Comparison of ENCODE assay signal across 22 cellular contexts in genomic region chr11:117441146-117441975, GRCh38.
"Had no signal": no experiment of that assay in that cellular context is flagged by ENCODE, and none has a peak within 500 bp of the region (broad histone marks: within the 10 kb centered on the region; RNA-seq: fewer than 3 reads in every experiment).

No MANE protein-coding gene starts in this region.

- H3K36me3 ChIP-seq: gastrocnemius medialis, transverse colon, upper lobe of right lung, uterus had no signal

- H3K27me3 ChIP-seq: sigmoid colon, upper lobe of right lung, uterus had no signal

- H3K4me3 Mint-ChIP-seq: endodermal cell; mesothelial cell of epicardium; natural killer cell treated with Interleukin-12 subunit alpha and Interleukin-12 subunit beta and Interleukin-15 and Interleukin-18, amount 100 ng/mL, for 72 hours; neural crest cell; stimulated activated memory B cell treated with anti-CD40 and anti-IgM and Interleukin-4, amounts not matched to agents 10 μg/mL and 1 μg/mL and 100 μg/mL, for 72 hours had no signal

- H3K27ac Mint-ChIP-seq: endodermal cell; mesothelial cell of epicardium; natural killer cell treated with Interleukin-12 subunit alpha and Interleukin-12 subunit beta and Interleukin-15 and Interleukin-18, amount 100 ng/mL, for 72 hours; stimulated activated memory B cell treated with anti-CD40 and anti-IgM and Interleukin-4, amounts not matched to agents 10 μg/mL and 1 μg/mL and 100 μg/mL, for 72 hours had no signal

- H3K4me1 Mint-ChIP-seq: naive B cell; stimulated activated memory B cell treated with anti-CD40 and anti-IgM and Interleukin-4, amounts not matched to agents 10 μg/mL and 1 μg/mL and 100 μg/mL, for 72 hours had no signal

- H3K9me3 ChIP-seq: gastrocnemius medialis, mucosa of descending colon, psoas muscle, sigmoid colon, transverse colon, upper lobe of right lung, uterus had no signal

- H3K4me3 ChIP-seq: gastrocnemius medialis, mucosa of descending colon, psoas muscle, sigmoid colon, transverse colon, upper lobe of right lung, uterus had no signal

- H3K4me1 ChIP-seq: gastrocnemius medialis, psoas muscle, transverse colon, upper lobe of right lung, uterus had no signal

- ATAC-seq: esophagus mucosa; gastrocnemius medialis; left lobe of liver; mucosa of descending colon; natural killer cell treated with Interleukin-12 subunit alpha and Interleukin-12 subunit beta and Interleukin-15 and Interleukin-18, amount 100 ng/mL, for 72 hours; psoas muscle; right cardiac atrium; stimulated activated memory B cell treated with anti-CD40 and anti-IgM and Interleukin-4, amounts not matched to agents 10 μg/mL and 1 μg/mL and 100 μg/mL, for 72 hours; stimulated activated naive CD8-positive, alpha-beta T cell treated with anti-CD3 and anti-CD28 coated beads, Interleukin-15, Interleukin-2, amounts not matched to agents 100 U/mL and 50 U/mL, for 24 hours; upper lobe of right lung had no signal

- H3K36me3 Mint-ChIP-seq: mesothelial cell of epicardium; naive B cell; natural killer cell treated with Interleukin-12 subunit alpha and Interleukin-12 subunit beta and Interleukin-15 and Interleukin-18, amount 100 ng/mL, for 72 hours; stimulated activated memory B cell treated with anti-CD40 and anti-IgM and Interleukin-4, amounts not matched to agents 10 μg/mL and 1 μg/mL and 100 μg/mL, for 72 hours had no signal

- H3K27ac ChIP-seq: epithelial cell of prostate, gastrocnemius medialis, psoas muscle, sigmoid colon, transverse colon, upper lobe of right lung, uterus had no signal

- DNase-seq: effector CD8-positive, alpha-beta T cell; endodermal cell; foreskin fibroblast; gastrocnemius medialis; mesenchymal stem cell; mucosa of descending colon; naive B cell; psoas muscle; right cardiac atrium; sigmoid colon; stimulated activated CD4-positive, alpha-beta T cell treated with anti-CD3 and anti-CD28 coated beads, Interleukin-4, amount 100 ng/mL, for 4 hours; stimulated activated naive CD8-positive, alpha-beta T cell treated with anti-CD3 and anti-CD28 coated beads, Interleukin-15, Interleukin-2, amounts not matched to agents 100 U/mL and 50 U/mL, for 24 hours; transverse colon; upper lobe of right lung; uterus had no signal

- H3K9me3 Mint-ChIP-seq: endodermal cell; mesothelial cell of epicardium; natural killer cell treated with Interleukin-12 subunit alpha and Interleukin-12 subunit beta and Interleukin-15 and Interleukin-18, amount 100 ng/mL, for 72 hours; neural crest cell; stimulated activated memory B cell treated with anti-CD40 and anti-IgM and Interleukin-4, amounts not matched to agents 10 μg/mL and 1 μg/mL and 100 μg/mL, for 72 hours had no signal
